Comparison of ENCODE assay signal across 17 cellular contexts in genomic region chr2:57907411-57907810, GRCh38.
A peak's percentile ranks its signal among the peaks of the same experiment; 100 is the strongest.
DNase-seq lines count a peak whose midpoint lies in the region; ATAC-seq and TF ChIP-seq lines count a peak whose summit lies in the region.
"Had no signal": no experiment of that assay in that cellular context is flagged by ENCODE, and none has a peak within 500 bp of the region (broad histone marks: within the 10 kb centered on the region; RNA-seq: fewer than 3 reads in every experiment).

No MANE protein-coding gene starts in this region.

- H3K36me3 ChIP-seq in heart right ventricle, result no peaks in the 10 kb centered on the region
- no peaks in the 10 kb centered on the region for H3K36me3 ChIP-seq in hepatocyte (replicated peaks; ENCODE audit: insufficient read depth, low read depth)
- H3K36me3 ChIP-seq: uterus had no signal

- no peak overlapping the region for H3K4me3 Mint-ChIP-seq in activated CD4-positive, alpha-beta T cell treated with anti-CD3 and anti-CD28 coated beads, Interleukin-2, amount 10 ng/mL, durations not matched to agents 7 days and 5 days
- no peak overlapping the region for H3K4me3 Mint-ChIP-seq in T-cell
- H3K4me3 Mint-ChIP-seq in stimulated activated naive B cell treated with anti-CD40 and anti-IgM and Interleukin-4, amounts not matched to agents 10 μg/mL and 1 μg/mL and 100 μg/mL, for 72 hours, result no peak overlapping the region
- H3K4me3 Mint-ChIP-seq: activated T-helper 1 cell treated with anti-CD3 and anti-CD28 coated beads, Interleukin-12 subunit alpha, Interleukin-12 subunit beta, Interleukin-2, Interleukin-4 antibody, amounts not matched to agents 30 ng/mL and 10 ng/mL and 1 ng/mL, durations not matched to agents 14 hours and 24 hours and 36 hours had no signal

- H2AFZ ChIP-seq in hepatocyte, result no peak overlapping the region
- H2AFZ ChIP-seq: GM23248 had no signal

- ATAC-seq in T-cell (replicated peaks in 1 of 4) (no peak), heart right ventricle (no peak)
- no peak for ATAC-seq in stimulated activated naive B cell treated with anti-CD40 and anti-IgM and Interleukin-4, amounts not matched to agents 10 μg/mL and 1 μg/mL and 100 μg/mL, for 72 hours (replicated peaks)

- H3K27me3 ChIP-seq in heart right ventricle (no peaks in the 10 kb centered on the region), hepatocyte (no peaks in the 10 kb centered on the region)
- H3K27me3 ChIP-seq: uterus had no signal

- intact Hi-C loops in heart right ventricle (cut with DNase I), result loop anchor here in 6 of 10 donors (5.0 to 10.0 kb wide), 3 partner anchors 537 to 545 kb away; no protein-coding TSS in a partner anchor

- H3K9me3 ChIP-seq in heart right ventricle (no peaks in the 10 kb centered on the region), hepatocyte (ENCODE audit: low read depth) (no peaks in the 10 kb centered on the region)
- H3K9me3 ChIP-seq: uterus had no signal

- no peaks in the 10 kb centered on the region for H4K20me1 ChIP-seq in hepatocyte (ENCODE audit: insufficient read depth, poor library complexity, severe bottlenecking)

- H3K4me1 ChIP-seq in heart right ventricle, result peaks cover 0 to 20% (median 0%) of the 10 kb centered on the region in 9 donors
- H3K4me1 ChIP-seq in hepatocyte (ENCODE audit: insufficient read depth), result no peaks in the 10 kb centered on the region
- H3K4me1 ChIP-seq: uterus had no signal

- H3K36me3 Mint-ChIP-seq in activated CD4-positive, alpha-beta T cell treated with anti-CD3 and anti-CD28 coated beads, Interleukin-2, amount 10 ng/mL, durations not matched to agents 7 days and 5 days (ENCODE audit: low read depth), result peaks cover 5% of the 10 kb centered on the region
- no peaks in the 10 kb centered on the region for H3K36me3 Mint-ChIP-seq in T-cell
- peaks cover 0 to 6% of the 10 kb centered on the region in 2 donors for H3K36me3 Mint-ChIP-seq in stimulated activated naive B cell treated with anti-CD40 and anti-IgM and Interleukin-4, amounts not matched to agents 10 μg/mL and 1 μg/mL and 100 μg/mL, for 72 hours

- CTCF ChIA-PET in activated CD4-positive, alpha-beta T cell treated with anti-CD3 and anti-CD28 coated beads, Interleukin-2, amount 10 ng/mL, durations not matched to agents 7 days and 5 days (lab: Charles Lee), result no interaction called here
- CTCF ChIA-PET in T-cell (lab: Charles Lee), result interaction anchor here in 1 of 2 donors (0.7 kb wide), 1 partner anchor 9 kb away, joined by 3 read pairs; no protein-coding TSS in a partner anchor

- no peak overlapping the region for H3K4me2 ChIP-seq in hepatocyte
- H3K4me2 ChIP-seq: smooth muscle cell had no signal

- H3K27me3 Mint-ChIP-seq in activated CD4-positive, alpha-beta T cell treated with anti-CD3 and anti-CD28 coated beads, Interleukin-2, amount 10 ng/mL, durations not matched to agents 7 days and 5 days, result no peaks in the 10 kb centered on the region
- H3K27me3 Mint-ChIP-seq in T-cell, result no peaks in the 10 kb centered on the region
- no peaks in the 10 kb centered on the region for H3K27me3 Mint-ChIP-seq in stimulated activated naive B cell treated with anti-CD40 and anti-IgM and Interleukin-4, amounts not matched to agents 10 μg/mL and 1 μg/mL and 100 μg/mL, for 72 hours

- H3K4me1 Mint-ChIP-seq in activated CD4-positive, alpha-beta T cell treated with anti-CD3 and anti-CD28 coated beads, Interleukin-2, amount 10 ng/mL, durations not matched to agents 7 days and 5 days, result peaks cover 29% of the 10 kb centered on the region
- H3K4me1 Mint-ChIP-seq in T-cell, result peaks cover 13 to 28% (median 23%) of the 10 kb centered on the region in 3 donors
- peaks cover 16 to 36% of the 10 kb centered on the region in 2 donors for H3K4me1 Mint-ChIP-seq in stimulated activated naive B cell treated with anti-CD40 and anti-IgM and Interleukin-4, amounts not matched to agents 10 μg/mL and 1 μg/mL and 100 μg/mL, for 72 hours

- H3K9me2 ChIP-seq in hepatocyte (replicated peaks; ENCODE audit: insufficient read depth), result no peaks in the 10 kb centered on the region

- no peak for TF ChIP-seq CTCF in heart right ventricle (IDR thresholded peaks at IDR 0.05)
- TF ChIP-seq CTCF in hepatocyte (IDR thresholded peaks at IDR 0.05; ENCODE audit: poor library complexity), result no peak

- WGBS in heart right ventricle, 2 donors, result 64 to 70% methylated on average over 1 of the region's 1 CpG
- 93% methylated on average over 1 of the region's 1 CpG for WGBS in hepatocyte (ENCODE audit: low lambda C conversion rate, missing lambda C conversion rate)

- POLR2A ChIA-PET in activated CD4-positive, alpha-beta T cell treated with anti-CD3 and anti-CD28 coated beads, Interleukin-2, amount 10 ng/mL, durations not matched to agents 7 days and 5 days (lab: Charles Lee), result no interaction called here
- POLR2A ChIA-PET in T-cell (lab: Charles Lee), result no interaction called here

- no peak for DNase-seq in activated CD4-positive, alpha-beta T cell treated with anti-CD3 and anti-CD28 coated beads, Interleukin-2, amount 10 ng/mL, durations not matched to agents 7 days and 5 days
- DNase-seq in activated CD4-positive, alpha-beta T cell treated with anti-CD3 and anti-CD28 coated beads, Interleukin-2, amount 50 U/mL, for 4 hours, result no peak
- no peak for DNase-seq in T-cell
- DNase-seq in stimulated activated naive B cell treated with anti-CD40 and anti-IgM and Interleukin-4, amounts not matched to agents 10 μg/mL and 1 μg/mL and 100 μg/mL, for 72 hours, result no peak
- no peak for DNase-seq in heart right ventricle
- no peak for DNase-seq in activated CD4-positive, CD25-positive, alpha-beta regulatory T cell (lab: John Stamatoyannopoulos, UW)
- no peak for DNase-seq in hepatocyte (ENCODE audit: low spot score)
- DNase-seq: C1 segment of cervical spinal cord; cortex of kidney; GM23248; NCI-H1694; NCI-H69; stimulated activated CD4-positive, alpha-beta T cell treated with anti-CD3 and anti-CD28 coated beads, Interleukin-4, amount 100 ng/mL, for 1 hour; uterus had no signal

- peaks cover 4% of the 10 kb centered on the region for H3K9me3 Mint-ChIP-seq in activated CD4-positive, alpha-beta T cell treated with anti-CD3 and anti-CD28 coated beads, Interleukin-2, amount 10 ng/mL, durations not matched to agents 7 days and 5 days
- H3K9me3 Mint-ChIP-seq in T-cell, result no peaks in the 10 kb centered on the region
- H3K9me3 Mint-ChIP-seq in stimulated activated naive B cell treated with anti-CD40 and anti-IgM and Interleukin-4, amounts not matched to agents 10 μg/mL and 1 μg/mL and 100 μg/mL, for 72 hours, result peaks cover 5% of the 10 kb centered on the region in 2 donors
- H3K9me3 Mint-ChIP-seq: activated T-helper 1 cell treated with anti-CD3 and anti-CD28 coated beads, Interleukin-12 subunit alpha, Interleukin-12 subunit beta, Interleukin-2, Interleukin-4 antibody, amounts not matched to agents 30 ng/mL and 10 ng/mL and 1 ng/mL, durations not matched to agents 14 hours and 24 hours and 36 hours had no signal

- H3K4me3 ChIP-seq in heart right ventricle (no peak overlapping the region), hepatocyte (no peak overlapping the region)
- H3K4me3 ChIP-seq: GM23248, smooth muscle cell, uterus had no signal

- H3K79me2 ChIP-seq in hepatocyte, result no peaks in the 10 kb centered on the region

- H3K27ac ChIP-seq in cingulate gyrus (ENCODE audit: low read depth, low read length) (peak overlapping the region; percentile 95), heart right ventricle (peak overlapping the region in 1 of 10 donors; percentile 42), hepatocyte (no peak overlapping the region)
- H3K27ac ChIP-seq: GM23248, uterus had no signal

- peak overlapping the region; percentile 43 for H3K27ac Mint-ChIP-seq in activated CD4-positive, alpha-beta T cell treated with anti-CD3 and anti-CD28 coated beads, Interleukin-2, amount 10 ng/mL, durations not matched to agents 7 days and 5 days
- peak overlapping the region; percentile 13 to 77 for H3K27ac Mint-ChIP-seq in T-cell
- H3K27ac Mint-ChIP-seq in stimulated activated naive B cell treated with anti-CD40 and anti-IgM and Interleukin-4, amounts not matched to agents 10 μg/mL and 1 μg/mL and 100 μg/mL, for 72 hours, result peak overlapping the region; percentile 20
- H3K27ac Mint-ChIP-seq: activated T-helper 1 cell treated with anti-CD3 and anti-CD28 coated beads, Interleukin-12 subunit alpha, Interleukin-12 subunit beta, Interleukin-2, Interleukin-4 antibody, amounts not matched to agents 30 ng/mL and 10 ng/mL and 1 ng/mL, durations not matched to agents 14 hours and 24 hours and 36 hours had no signal
